8 cellular contexts compared by ENCODE assay signal in the genomic region with DNA sequence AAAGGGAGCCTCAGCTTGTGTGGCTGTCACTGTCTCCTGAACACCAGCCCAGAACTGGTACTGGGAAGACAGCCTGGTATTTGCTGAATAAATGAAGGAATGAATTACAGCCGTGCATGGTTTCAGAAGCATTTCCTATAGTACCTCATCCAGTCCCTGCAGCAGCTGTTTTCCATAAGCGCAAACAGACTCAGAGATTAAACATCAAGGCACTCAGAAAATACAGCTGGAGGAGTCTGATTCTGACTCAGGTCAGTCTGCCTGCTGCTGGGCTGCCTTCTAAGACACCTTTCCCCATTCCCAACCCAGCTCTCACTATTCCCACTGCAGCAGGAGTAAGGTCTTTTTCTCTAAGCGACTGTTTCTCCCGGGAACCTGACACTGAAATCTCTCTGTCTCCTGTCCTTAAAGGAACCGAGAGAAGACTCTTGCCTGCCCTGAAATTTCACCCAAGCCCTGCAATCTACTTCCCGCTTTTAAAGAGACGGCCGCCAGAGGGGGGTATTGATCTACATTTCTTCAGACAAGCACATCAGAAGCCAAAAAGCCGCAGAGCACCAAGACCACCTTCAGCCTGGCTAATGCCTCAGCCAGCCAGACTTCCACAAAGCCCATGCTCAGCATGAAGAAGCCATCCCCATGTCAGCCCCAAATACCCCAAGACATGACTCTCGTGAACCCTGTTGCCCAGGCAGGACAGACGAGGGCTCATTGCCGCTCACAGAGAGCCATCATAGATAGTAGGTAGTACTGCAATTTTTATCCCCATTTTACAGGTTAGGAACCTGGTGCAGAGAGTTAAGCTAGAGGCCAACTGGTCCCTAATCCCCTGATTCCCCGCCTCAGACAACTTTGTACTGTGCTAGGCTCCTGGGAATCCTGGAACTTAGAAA. TPM values are rescaled to one million over a fixed set of nuclear protein-coding genes. Genes with fewer than 3 reads are reported as not detected.
A peak's percentile ranks its signal among the peaks of the same experiment; 100 is the strongest.
DNase-seq lines count a peak whose midpoint lies in the region; ATAC-seq and TF ChIP-seq lines count a peak whose summit lies in the region.

No MANE protein-coding gene starts in this region.

- H3K4me1 ChIP-seq in thoracic aorta (ENCODE audit: control insufficient read depth in 1 of 2, low read depth in 2 of 2), result no peaks in the 10 kb centered on the region

- DNase-seq in NCI-H1436 (lab: John Stamatoyannopoulos, UW), result peak; percentile 55
- DNase-seq in NCI-H1436 treated with DMSO at 0.1 percent for 48 hours (lab: John Stamatoyannopoulos, UW), result no peak
- DNase-seq in KBM-7, result peak; percentile 89
- peak; percentile 39 to 66 for DNase-seq in SHP77 (lab: John Stamatoyannopoulos, UW)
- DNase-seq in activated T-helper 9 cell treated with anti-CD3 and anti-CD28 coated beads, Interleukin-2, amount 50 U/mL, for 16 hours (ENCODE audit: low read depth), result peak; percentile 30
- DNase-seq in foreskin melanocyte, result peak; percentile 48
- DNase-seq in omental fat pad (ENCODE audit: low spot score), result peak; percentile 79
- peak; percentile 13 for DNase-seq in thoracic aorta (ENCODE audit: low spot score)

- H3K27ac ChIP-seq in thoracic aorta, result no peak overlapping the region

- no peaks in the 10 kb centered on the region for H3K27me3 ChIP-seq in thoracic aorta (replicated peaks; ENCODE audit: insufficient read depth)

- H3K4me3 ChIP-seq in thoracic aorta, result no peak overlapping the region

- TF ChIP-seq CTCF in omental fat pad (IDR thresholded peaks at IDR 0.05) (peak in 1 of 3 donors; percentile 40), thoracic aorta (IDR thresholded peaks at IDR 0.05) (peak; percentile 60)

- no peak for ATAC-seq in omental fat pad (ENCODE audit: low FRiP score)
- ATAC-seq in thoracic aorta (ENCODE audit: insufficient number of reproducible peaks, low FRiP score, low read depth), result no peak

- no peaks in the 10 kb centered on the region for H3K9me3 ChIP-seq in thoracic aorta

- in situ Hi-C loops in KBM-7 (cut with MboI; ENCODE audit: low pct_unique_long_range_greater_than_20kb, low sequenced_read_pairs), result no loop called here

- no peaks in the 10 kb centered on the region for H3K36me3 ChIP-seq in thoracic aorta

RNA-seq across cellular contexts. Expression of gene FOXI1, which starts 5.4 kb away (rescaled TPM):
- total RNA-seq in omental fat pad (not detected), thoracic aorta (not detected)
